9 cellular contexts compared by ENCODE assay signal in the genomic region with DNA sequence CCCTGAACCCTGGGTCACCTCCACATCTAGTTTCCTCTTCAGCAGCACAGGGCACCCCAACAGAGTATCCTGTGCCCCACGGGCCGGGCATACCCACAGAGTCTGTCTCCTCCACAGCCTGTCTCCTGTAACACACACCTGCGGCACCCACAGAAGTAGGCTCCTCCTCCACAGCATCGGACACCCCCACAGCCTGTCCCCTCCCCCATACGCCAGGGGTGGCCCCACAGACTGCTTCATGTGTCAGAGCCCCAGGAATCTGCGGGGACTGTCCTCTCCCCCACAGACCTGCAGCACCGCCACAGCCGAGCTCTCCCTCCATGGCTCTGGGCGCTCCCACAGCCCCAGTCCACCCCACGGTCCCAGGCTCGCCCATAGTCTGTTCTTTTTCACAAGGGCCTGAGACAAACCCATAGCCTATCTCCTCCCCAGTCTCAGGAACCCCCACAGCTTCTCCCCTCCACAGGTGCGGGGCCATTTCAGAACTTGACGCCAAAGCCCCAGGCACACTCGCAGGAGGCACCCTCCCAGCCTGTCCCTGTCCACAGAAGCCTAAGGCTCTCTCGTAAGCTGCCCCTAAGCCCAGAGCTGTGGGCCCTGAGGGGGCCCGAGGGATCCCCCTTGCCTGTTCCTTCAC. TPM values are rescaled to one million over a fixed set of nuclear protein-coding genes. Genes with fewer than 3 reads are reported as not detected.
DNase-seq lines count a peak whose midpoint lies in the region; FAIRE-seq and TF ChIP-seq lines count a peak whose summit lies in the region.
"Had no signal": no experiment of that assay in that cellular context is flagged by ENCODE, and none has a peak within 500 bp of the region (broad histone marks: within the 10 kb centered on the region; RNA-seq: fewer than 3 reads in every experiment).

No MANE protein-coding gene starts in this region.

- H3K36me3 ChIP-seq in astrocyte (ENCODE audit: insufficient read depth, low read length) = peaks cover 7% of the 10 kb centered on the region
- peaks cover 13 to 20% (median 14%) of the 10 kb centered on the region in 5 donors for H3K36me3 ChIP-seq in subcutaneous abdominal adipose tissue (ENCODE audit: control insufficient read depth in 5 of 5, insufficient read depth in 5 of 5, low read length in 5 of 5)

- H3K36me3 Mint-ChIP-seq in T-helper 1 cell treated with Interleukin-12 subunit alpha and Interleukin-12 subunit beta and Interleukin-4 antibody, amounts not matched to agents 30 μg/mL and 1 μg/mL, for 36 hours (ENCODE audit: low read depth) = peaks cover 20% of the 10 kb centered on the region
- H3K36me3 Mint-ChIP-seq in astrocyte (ENCODE audit: low read depth, unreplicated experiment) = peaks cover 12% of the 10 kb centered on the region

- H3K27me3 ChIP-seq in astrocyte (ENCODE audit: insufficient read depth, low read length) (no peaks in the 10 kb centered on the region), subcutaneous abdominal adipose tissue (ENCODE audit: control insufficient read depth in 5 of 5, insufficient read depth in 4 of 5, low read length in 5 of 5) (no peaks in the 10 kb centered on the region)

- H3K9me3 ChIP-seq in astrocyte (ENCODE audit: insufficient read depth, low read depth, low read length) = no peaks in the 10 kb centered on the region
- no peaks in the 10 kb centered on the region for H3K9me3 ChIP-seq in subcutaneous abdominal adipose tissue (ENCODE audit: control insufficient read depth in 5 of 5, low read length in 5 of 5)

- H3K4me1 ChIP-seq in astrocyte (ENCODE audit: insufficient read depth, low read length) (peaks cover 28% of the 10 kb centered on the region), subcutaneous abdominal adipose tissue (ENCODE audit: control insufficient read depth in 5 of 5, insufficient read depth in 5 of 5, low read length in 5 of 5) (peaks cover 3 to 31% (median 28%) of the 10 kb centered on the region in 5 donors)

- H2AFZ ChIP-seq in astrocyte (ENCODE audit: low read depth, low read length) = peak overlapping the region; percentile 58

- no peaks in the 10 kb centered on the region for H3K27me3 Mint-ChIP-seq in T-helper 1 cell treated with Interleukin-12 subunit alpha and Interleukin-12 subunit beta and Interleukin-4 antibody, amounts not matched to agents 30 μg/mL and 1 μg/mL, for 36 hours (ENCODE audit: low read depth)
- H3K27me3 Mint-ChIP-seq in astrocyte (ENCODE audit: low read depth, unreplicated experiment) = no peaks in the 10 kb centered on the region

- H3K4me3 ChIP-seq in astrocyte (ENCODE audit: insufficient read depth, low read depth, low read length) = peak overlapping the region; percentile 78
- H3K4me3 ChIP-seq in subcutaneous abdominal adipose tissue (ENCODE audit: low read depth in 1 of 5, low read length in 5 of 5) = peak overlapping the region; percentile 79 to 96 (median 94)

- peak overlapping the region; percentile 96 for H3K27ac Mint-ChIP-seq in T-helper 1 cell treated with Interleukin-12 subunit alpha and Interleukin-12 subunit beta and Interleukin-4 antibody, amounts not matched to agents 30 μg/mL and 1 μg/mL, for 36 hours
- peak overlapping the region; percentile 85 for H3K27ac Mint-ChIP-seq in astrocyte (ENCODE audit: unreplicated experiment)

- peaks cover 68% of the 10 kb centered on the region for H4K20me1 ChIP-seq in astrocyte (ENCODE audit: insufficient read depth, low read length)

- H3K9ac ChIP-seq in astrocyte (ENCODE audit: low read length) (peak overlapping the region; percentile 81), subcutaneous abdominal adipose tissue (ENCODE audit: low read length in 5 of 5) (peak overlapping the region in 4 of 5 donors; percentile 72 to 95 (median 92))

- H3K9me3 Mint-ChIP-seq in T-helper 1 cell treated with Interleukin-12 subunit alpha and Interleukin-12 subunit beta and Interleukin-4 antibody, amounts not matched to agents 30 μg/mL and 1 μg/mL, for 36 hours = no peaks in the 10 kb centered on the region
- no peaks in the 10 kb centered on the region for H3K9me3 Mint-ChIP-seq in astrocyte (ENCODE audit: unreplicated experiment)

- no peak for TF ChIP-seq CTCF in astrocyte (IDR thresholded peaks at IDR 0.05; ENCODE audit: insufficient read depth, low read depth, low read length)

- H3K4me3 Mint-ChIP-seq in T-helper 1 cell treated with Interleukin-12 subunit alpha and Interleukin-12 subunit beta and Interleukin-4 antibody, amounts not matched to agents 30 μg/mL and 1 μg/mL, for 36 hours = peak overlapping the region; percentile 87
- H3K4me3 Mint-ChIP-seq in astrocyte (ENCODE audit: unreplicated experiment) = peak overlapping the region; percentile 97

- peak overlapping the region; percentile 96 for H3K4me2 ChIP-seq in astrocyte (ENCODE audit: low read length)

- no peak for FAIRE-seq in astrocyte (lab: Jason Lieb, UNC)

- DNase-seq in T-helper 1 cell (no peak), astrocyte (ENCODE audit: low read depth) (no peak), left kidney (ENCODE audit: low read depth, low spot score) (peak; percentile 41), amniotic stem cell (lab: John Stamatoyannopoulos, UW) (no peak), A172 (ENCODE audit: low spot score) (no peak), NCI-H1092 (lab: John Stamatoyannopoulos, UW) (no peak)
- DNase-seq: effector CD8-positive, alpha-beta T cell had no signal

- H3K4me1 Mint-ChIP-seq in T-helper 1 cell treated with Interleukin-12 subunit alpha and Interleukin-12 subunit beta and Interleukin-4 antibody, amounts not matched to agents 30 μg/mL and 1 μg/mL, for 36 hours (ENCODE audit: low read depth) = peaks cover 41% of the 10 kb centered on the region
- peaks cover 21% of the 10 kb centered on the region for H3K4me1 Mint-ChIP-seq in astrocyte (ENCODE audit: low read depth, unreplicated experiment)

- peaks cover 50% of the 10 kb centered on the region for H3K79me2 ChIP-seq in astrocyte (ENCODE audit: insufficient read depth, low read length)

- H3K27ac ChIP-seq in astrocyte (ENCODE audit: low read depth, low read length) = no peak overlapping the region
- H3K27ac ChIP-seq in subcutaneous abdominal adipose tissue (ENCODE audit: low read depth, low read length) = no peak overlapping the region

RNA-seq across cellular contexts. Expression of a gene that starts 1.4 kb away (rescaled TPM):
- 23.3 and 25.4 TPM in 2 replicates for total RNA-seq in astrocyte
- total RNA-seq in A172 (2014; rRNA removed; shearing (Covaris generic)) = 18.8 and 21.7 TPM in 2 replicates

RNA-seq across cellular contexts. Expression of a gene that starts 1.7 kb away (rescaled TPM):
- 141 and 158 TPM in 2 replicates for total RNA-seq in astrocyte
- total RNA-seq in A172 (2014; rRNA removed; shearing (Covaris generic)) = 128 and 236 TPM in 2 replicates

RNA-seq across cellular contexts. Expression of a gene that starts 12.3 kb away (rescaled TPM):
- 21.0 and 22.8 TPM in 2 replicates for total RNA-seq in astrocyte
- 28.1 and 29.1 TPM in 2 replicates for total RNA-seq in A172 (2014; rRNA removed; shearing (Covaris generic))

RNA-seq across cellular contexts. Expression of a gene that starts 12.4 kb away (rescaled TPM):
- total RNA-seq in astrocyte = 3.1 and 4.1 TPM in 2 replicates
- 0.24 and 0.89 TPM in 2 replicates for total RNA-seq in A172 (2014; rRNA removed; shearing (Covaris generic))
